In the genomic region with DNA sequence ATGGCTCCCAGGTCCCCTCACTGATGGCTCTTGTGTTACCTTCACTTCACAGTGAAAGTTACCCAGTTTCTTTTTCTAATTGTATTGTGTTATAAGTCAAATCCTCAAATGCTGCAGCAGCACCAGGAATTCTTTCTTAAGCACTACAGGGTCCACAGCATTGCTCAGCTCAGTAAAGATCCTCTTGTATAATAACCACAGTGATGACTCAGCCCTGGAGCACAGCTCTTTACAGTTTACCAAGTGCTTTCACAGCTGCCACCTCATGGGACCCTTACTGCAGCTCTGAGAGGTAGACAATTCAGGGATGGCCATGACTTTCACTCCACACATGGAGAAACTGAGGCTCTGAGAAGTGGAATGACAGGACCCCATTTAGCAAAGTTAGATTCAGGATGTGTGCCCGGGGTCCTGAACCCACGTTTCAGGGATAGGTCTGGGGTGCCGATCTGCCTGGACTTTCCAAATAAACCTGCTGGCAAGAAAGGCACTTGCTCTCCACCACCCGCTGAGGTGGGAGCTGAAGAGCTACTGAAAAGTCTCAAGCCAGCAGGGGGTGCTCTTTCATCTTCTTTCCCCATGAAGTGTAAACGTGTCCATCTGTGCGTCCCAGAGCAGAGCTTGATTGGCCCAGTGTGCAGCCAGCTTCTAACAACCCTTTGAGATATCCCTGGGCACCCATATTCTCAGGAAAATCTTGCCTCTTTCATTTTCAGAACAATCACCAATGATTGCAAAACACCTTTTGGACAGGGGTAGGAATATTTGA, we compare ENCODE assay signal across 10 cellular contexts. TPM values are rescaled to one million over a fixed set of nuclear protein-coding genes. Genes with fewer than 3 reads are reported as not detected.
A peak's percentile ranks its signal among the peaks of the same experiment; 100 is the strongest.
DNase-seq lines count a peak whose midpoint lies in the region; ATAC-seq, FAIRE-seq and TF ChIP-seq lines count a peak whose summit lies in the region.
"Had no signal": no experiment of that assay in that cellular context is flagged by ENCODE, and none has a peak within 500 bp of the region (broad histone marks: within the 10 kb centered on the region; RNA-seq: fewer than 3 reads in every experiment).

No MANE protein-coding gene starts in this region.

- in situ Hi-C loops in mammary epithelial cell (cut with MboI; ENCODE audit: low sequenced_read_pairs in 2 of 2): no loop called here

- peak; percentile 2 for DNase-seq in AG20443 (ENCODE audit: low spot score)
- DNase-seq in ELR (ENCODE audit: low read depth): peak; percentile 29
- DNase-seq in NCI-H2227 (lab: John Stamatoyannopoulos, UW; ENCODE audit: unreplicated experiment): peak; percentile 55
- DNase-seq in mammary epithelial cell: peak; percentile 6
- DNase-seq in CD4-positive, alpha-beta memory T cell: no peak
- no peak for DNase-seq in putamen (ENCODE audit: low spot score)
- DNase-seq in GM12891 (ENCODE audit: insufficient read length, low spot score): no peak
- DNase-seq: dermis blood vessel endothelial cell, GF-D8 had no signal

- no peak overlapping the region for H3K4me3 Mint-ChIP-seq in CD4-positive, alpha-beta memory T cell

- no peak for TF ChIP-seq POLR2A in GM12891 (IDR thresholded peaks at IDR 0.05; ENCODE audit: low read depth, low read length)

- no TSS peak for BruUV-seq in mammary epithelial cell (replicated peaks; lab: Mats Ljungman, UMichigan)

- no peak for TF ChIP-seq CTCF in mammary epithelial cell (conservative IDR thresholded peaks at IDR 0.05 in 1 of 2, IDR thresholded peaks at IDR 0.05 in 1 of 2; ENCODE audit: extremely low read depth in 1 of 2, insufficient read depth in 1 of 2, low read depth in 1 of 2, low read length in 2 of 2)

- 47% methylated on average over 5 of the region's 6 CpGs for WGBS in mammary epithelial cell (ENCODE audit: low coverage, missing lambda C conversion rate)

- H3K27ac ChIP-seq in mammary epithelial cell (ENCODE audit: insufficient read depth, low read depth, low read length): no peak overlapping the region
- no peak overlapping the region for H3K27ac ChIP-seq in CD4-positive, alpha-beta memory T cell (ENCODE audit: low read depth, low read length)

- H3K9ac ChIP-seq in mammary epithelial cell (ENCODE audit: insufficient read depth, low read length): no peak overlapping the region

- H3K9me3 ChIP-seq in mammary epithelial cell (replicated peaks; ENCODE audit: insufficient read depth, low read length): no peaks in the 10 kb centered on the region
- no peaks in the 10 kb centered on the region for H3K9me3 ChIP-seq in CD4-positive, alpha-beta memory T cell (ENCODE audit: control insufficient read depth in 1 of 2, low read length in 2 of 2)

- H2AFZ ChIP-seq in mammary epithelial cell (ENCODE audit: low read depth, low read length): no peak overlapping the region

- H3K4me3 ChIP-seq in mammary epithelial cell (replicated peaks in 1 of 3; ENCODE audit: insufficient read depth in 1 of 3, low read depth in 2 of 3, low read length in 3 of 3): no peak overlapping the region
- no peak overlapping the region for H3K4me3 ChIP-seq in CD4-positive, alpha-beta memory T cell (ENCODE audit: low read length in 2 of 2)

- POLR2A ChIA-PET in CD4-positive, alpha-beta memory T cell (lab: Charles Lee; ENCODE audit: partially characterized antibody): no interaction called here

- no peaks in the 10 kb centered on the region for H4K20me1 ChIP-seq in mammary epithelial cell (ENCODE audit: insufficient read depth, low read length)

- dilution Hi-C loops in mammary epithelial cell (cut with HindIII; ENCODE audit: low sequenced_read_pairs): no loop called here

- intact Hi-C loops in mammary epithelial cell (cut with micrococcal nuclease): no loop called here
- intact Hi-C loops in CD4-positive, alpha-beta memory T cell (cut with micrococcal nuclease): no loop called here

- ATAC-seq in GM18517 (IDR thresholded peaks at IDR 0.05; ENCODE audit: unreplicated experiment): no peak

- no peaks in the 10 kb centered on the region for H3K4me1 ChIP-seq in mammary epithelial cell (ENCODE audit: insufficient read depth, low read length)
- no peaks in the 10 kb centered on the region for H3K4me1 ChIP-seq in CD4-positive, alpha-beta memory T cell (ENCODE audit: insufficient read depth, low read length)

- H3K4me2 ChIP-seq in mammary epithelial cell (ENCODE audit: insufficient read depth, low read depth, low read length): no peak overlapping the region

- H3K27ac Mint-ChIP-seq in CD4-positive, alpha-beta memory T cell: no peak overlapping the region

- H3K79me2 ChIP-seq in mammary epithelial cell (ENCODE audit: insufficient read depth, low read length): no peaks in the 10 kb centered on the region

- H3K36me3 Mint-ChIP-seq in CD4-positive, alpha-beta memory T cell: no peaks in the 10 kb centered on the region

- CTCF ChIA-PET in mammary epithelial cell (lab: Charles Lee; ENCODE audit: low non-redundant PET): no interaction called here
- CTCF ChIA-PET in CD4-positive, alpha-beta memory T cell (lab: Charles Lee; ENCODE audit: partially characterized antibody): no interaction called here

- peaks cover 0 to 3% of the 10 kb centered on the region in 2 donors for H3K27me3 Mint-ChIP-seq in CD4-positive, alpha-beta memory T cell

- no peak for FAIRE-seq in GM12891 (lab: Jason Lieb, UNC)

- peaks cover 0 to 11% (median under 1%) of the 10 kb centered on the region in 8 donors for H3K9me3 Mint-ChIP-seq in CD4-positive, alpha-beta memory T cell

- H3K27me3 ChIP-seq in mammary epithelial cell (ENCODE audit: insufficient read depth, low read length): no peaks in the 10 kb centered on the region
- no peaks in the 10 kb centered on the region for H3K27me3 ChIP-seq in CD4-positive, alpha-beta memory T cell (ENCODE audit: insufficient read depth, low read length)

- H3K4me1 Mint-ChIP-seq in CD4-positive, alpha-beta memory T cell: no peaks in the 10 kb centered on the region

- H3K36me3 ChIP-seq in mammary epithelial cell (ENCODE audit: insufficient read depth, low read length): no peaks in the 10 kb centered on the region
- no peaks in the 10 kb centered on the region for H3K36me3 ChIP-seq in CD4-positive, alpha-beta memory T cell (ENCODE audit: insufficient read depth, low read length)

TF ChIP-seq in GM12891, 5 proteins besides CTCF, POLR2A, EP300 and RAD21:
- TF ChIP-seq POLR2AphosphoS5 (IDR thresholded peaks at IDR 0.05; ENCODE audit: low read depth, low read length) (no peak), TAF1 (IDR thresholded peaks at IDR 0.05; ENCODE audit: low read depth, low read length) (no peak), SPI1 (IDR thresholded peaks at IDR 0.05; ENCODE audit: low read depth, low read length) (no peak), PAX5 (IDR thresholded peaks at IDR 0.05; ENCODE audit: insufficient read depth, low read length, severe bottlenecking) (no peak), POU2F2 (IDR thresholded peaks at IDR 0.05; ENCODE audit: low read depth, low read length) (no peak)

RNA-seq across cellular contexts. Expression of a gene that starts 35.7 kb away (rescaled TPM):
- not detected for total RNA-seq in mammary epithelial cell
- polyA plus RNA-seq in mammary epithelial cell: 0.01 TPM
- not detected for polyA minus RNA-seq in mammary epithelial cell
- not detected for total RNA-seq in CD4-positive, alpha-beta memory T cell
- polyA plus RNA-seq in CD4-positive, alpha-beta memory T cell: not detected
- not detected for polyA plus RNA-seq in GM12891 (2012; ENCODE audit: low read depth, missing spikeins)
- total RNA-seq: dermis blood vessel endothelial cell had no signal

Comparison
In these comparisons a context has a peak if more than half of its experiments do, and no peak if none do; other contexts are left out.
1. DNase-seq: peak in AG20443 (single experiment), ELR (single experiment), NCI-H2227 (single experiment) and mammary epithelial cell (single experiment); none in CD4-positive, alpha-beta memory T cell (0 of 5), putamen (single experiment) and GM12891 (single experiment).